ENCODE assay signal across 1 cellular context in the genomic region with DNA sequence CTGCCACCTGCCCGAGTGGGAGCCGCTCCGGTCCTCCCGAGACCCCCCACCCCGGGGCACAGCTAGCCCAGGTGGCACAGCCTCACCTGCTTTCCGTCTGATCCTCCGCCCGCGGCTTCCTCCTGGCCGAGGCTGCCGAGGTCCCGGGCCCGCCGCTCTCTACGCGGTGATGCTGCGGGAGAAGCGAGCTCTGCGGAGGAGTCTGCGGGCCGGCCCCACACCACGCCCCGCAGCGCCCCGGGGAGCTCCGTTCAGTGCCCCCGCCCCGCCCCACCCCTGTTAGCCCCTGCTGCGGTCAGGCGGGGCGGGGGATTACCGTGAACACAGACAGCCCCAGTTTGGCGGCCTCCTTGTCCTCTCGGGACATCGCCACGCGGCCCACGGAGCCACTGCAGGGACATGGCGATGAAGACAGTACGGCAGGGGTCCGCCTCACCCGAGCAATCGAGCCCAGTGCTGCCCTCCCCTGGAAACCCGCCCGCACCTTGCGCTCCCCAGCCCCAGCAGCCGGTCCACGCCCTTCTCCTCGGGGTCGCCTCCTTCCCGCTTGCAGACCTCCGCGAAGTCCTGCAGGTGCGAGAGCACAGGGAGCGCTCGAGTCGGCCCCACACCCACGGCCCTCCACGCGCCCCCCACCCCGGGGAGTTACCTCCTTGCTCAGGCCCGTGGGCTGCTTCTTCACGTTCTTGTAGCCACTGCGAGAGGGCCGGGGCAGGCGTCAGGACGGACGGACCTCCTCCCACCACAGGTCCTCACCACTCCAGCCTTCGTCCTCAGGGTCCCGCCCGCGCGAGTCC.
TF ChIP-seq lines count a peak whose summit lies in the region.

No MANE protein-coding gene starts in this region.

TF ChIP-seq in H1, 55 proteins besides CTCF, POLR2A, EP300 and RAD21:
- no peak for TF ChIP-seq EGR1 (IDR thresholded peaks at IDR 0.05; ENCODE audit: borderline replicate concordance, low read depth, low read length)
- TF ChIP-seq ZNF274 (IDR thresholded peaks at IDR 0.05; ENCODE audit: borderline replicate concordance, extremely low read depth, low read length) = no peak
- TF ChIP-seq GTF2F1 (IDR thresholded peaks at IDR 0.05; ENCODE audit: borderline replicate concordance, low read depth, low read length) = no peak
- no peak for TF ChIP-seq CEBPB (IDR thresholded peaks at IDR 0.05; ENCODE audit: low read depth, low read length)
- no peak for TF ChIP-seq CTBP2 (IDR thresholded peaks at IDR 0.05; ENCODE audit: borderline replicate concordance, insufficient read depth, insufficient read length, low read length)
- TF ChIP-seq, protein P1, sequence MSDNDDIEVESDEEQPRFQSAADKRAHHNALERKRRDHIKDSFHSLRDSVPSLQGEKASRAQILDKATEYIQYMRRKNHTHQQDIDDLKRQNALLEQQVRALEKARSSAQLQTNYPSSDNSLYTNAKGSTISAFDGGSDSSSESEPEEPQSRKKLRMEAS (IDR thresholded peaks at IDR 0.05) = peak; percentile 42; the same call in 1 of the 2 replicates
- TF ChIP-seq NRF1 (IDR thresholded peaks at IDR 0.05; ENCODE audit: low read depth, low read length) = no peak
- no peak for TF ChIP-seq SRF (IDR thresholded peaks at IDR 0.05; ENCODE audit: low read depth, low read length)
- no peak for TF ChIP-seq CHD2 (IDR thresholded peaks at IDR 0.05; ENCODE audit: low read length)
- no peak for TF ChIP-seq NANOG (IDR thresholded peaks at IDR 0.05; ENCODE audit: insufficient read depth, low read depth, low read length, poor library complexity, severe bottlenecking)
- no peak for TF ChIP-seq SP2 (IDR thresholded peaks at IDR 0.05; ENCODE audit: low read length)
- peak in 1 of 2 experiments; percentile 21; a peak in 1 of 4 replicates for TF ChIP-seq SIN3A (conservative IDR thresholded peaks at IDR 0.05 in 1 of 2, IDR thresholded peaks at IDR 0.05 in 1 of 2; ENCODE audit: low read depth in 1 of 2, low read length in 2 of 2)
- no peak for TF ChIP-seq HDAC2 (IDR thresholded peaks at IDR 0.05; ENCODE audit: borderline replicate concordance in 1 of 2, low read depth in 2 of 2, low read length in 2 of 2)
